Comparison of ENCODE assay signal across 1 cellular context in the genomic region with DNA sequence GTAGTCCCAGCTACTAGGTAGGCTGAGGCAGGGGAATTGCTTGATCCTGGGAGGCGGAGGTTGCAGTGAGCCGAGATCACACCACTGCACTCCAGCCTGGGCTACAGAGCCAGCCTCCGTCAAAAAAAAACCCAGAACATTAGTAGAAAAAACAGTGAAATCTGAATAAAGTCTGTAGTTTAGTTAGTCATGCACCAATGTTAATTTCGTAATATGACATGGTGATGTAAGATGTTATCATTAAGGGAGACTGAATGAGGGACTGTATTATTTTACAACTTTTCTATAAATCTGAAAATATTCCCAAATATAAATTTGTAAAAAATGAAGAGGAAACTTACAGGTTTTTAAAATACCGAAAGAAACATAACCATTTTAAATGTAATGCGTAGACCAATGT.
A peak's percentile ranks its signal among the peaks of the same experiment; 100 is the strongest.
TF ChIP-seq lines count a peak whose summit lies in the region.

No MANE protein-coding gene starts in this region.

TF ChIP-seq in IMR-90, 13 proteins besides CTCF, POLR2A, EP300 and RAD21 (continued from another document):
- TF ChIP-seq RFX5 (IDR thresholded peaks at IDR 0.05; ENCODE audit: low read depth, low read length): no peak
- TF ChIP-seq MAZ (IDR thresholded peaks at IDR 0.05; ENCODE audit: borderline replicate concordance, low read depth, low read length): no peak
- no peak for TF ChIP-seq NFE2L2 (IDR thresholded peaks at IDR 0.05; ENCODE audit: low read depth, low read length)
- no peak for TF ChIP-seq BHLHE40 (IDR thresholded peaks at IDR 0.05; ENCODE audit: low read depth, low read length)
- peak; percentile 22; the same call in 1 of the 2 replicates for TF ChIP-seq FOS (IDR thresholded peaks at IDR 0.05; ENCODE audit: low read depth, low read length)
- TF ChIP-seq MAFK (IDR thresholded peaks at IDR 0.05; ENCODE audit: low read depth, low read length): no peak
- TF ChIP-seq CEBPB (IDR thresholded peaks at IDR 0.05; ENCODE audit: low read depth, low read length): peak; percentile 87
- TF ChIP-seq RCOR1 (IDR thresholded peaks at IDR 0.05; ENCODE audit: insufficient replicate concordance, low read length): no peak
- TF ChIP-seq CHD1 (IDR thresholded peaks at IDR 0.05; ENCODE audit: low read depth, low read length): no peak
